Comparison of ENCODE assay signal across 1 cellular context in genomic region chr1:53409233-53409632, GRCh38.
TF ChIP-seq lines count a peak whose summit lies in the region.

No MANE protein-coding gene starts in this region.

TF ChIP-seq in H1, 55 proteins besides CTCF, POLR2A, EP300 and RAD21:
- no peak for TF ChIP-seq TEAD4 (IDR thresholded peaks at IDR 0.05; ENCODE audit: low read depth, low read length)
